In the genomic region with DNA sequence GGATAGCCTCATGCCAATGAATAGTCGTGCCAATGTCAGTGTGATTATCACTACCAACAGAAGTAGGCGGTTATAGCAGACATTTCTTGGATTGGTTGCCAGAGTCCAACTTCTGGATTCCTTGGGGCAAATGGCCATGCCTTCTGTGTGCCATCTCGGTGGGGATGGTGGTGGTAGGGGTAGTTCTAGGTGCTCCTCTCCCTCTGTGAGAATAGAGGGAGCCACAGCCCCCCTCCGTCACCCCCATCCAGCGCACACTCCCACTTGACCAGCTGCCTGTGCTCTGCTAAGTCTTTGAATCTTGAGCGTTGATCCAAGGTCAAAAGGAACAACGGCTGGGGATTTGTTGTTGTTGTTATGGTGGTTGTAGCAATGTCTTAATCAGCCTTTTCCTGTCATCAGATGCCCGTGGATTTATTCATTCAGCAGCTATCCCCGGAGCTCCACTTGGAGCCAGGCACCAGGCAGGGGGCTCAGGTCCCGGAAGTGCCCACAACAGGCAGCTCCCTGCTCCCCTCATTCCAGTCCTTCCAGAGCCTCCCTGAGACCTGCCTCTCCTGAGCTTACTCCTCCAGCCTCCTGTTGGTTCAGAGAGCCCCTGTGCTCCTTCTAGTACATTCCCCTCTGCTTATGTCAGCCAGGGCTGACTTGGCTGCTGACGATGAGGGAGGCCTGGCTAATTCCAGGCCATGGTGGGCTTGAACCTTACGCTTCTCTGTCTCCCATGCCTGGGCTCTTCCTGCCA, we compare ENCODE assay signal across 2 cellular contexts.
TF ChIP-seq lines count a peak whose summit lies in the region.

No MANE protein-coding gene starts in this region.

TF ChIP-seq in SK-N-SH, 30 proteins besides CTCF, POLR2A, EP300 and RAD21 (continued from another document):
- TF ChIP-seq YY1 (IDR thresholded peaks at IDR 0.05; ENCODE audit: low read depth) = no peak
- no peak for TF ChIP-seq FOXM1 (IDR thresholded peaks at IDR 0.05; ENCODE audit: low read depth)
- TF ChIP-seq ZBTB33 (IDR thresholded peaks at IDR 0.05; ENCODE audit: borderline replicate concordance, low read depth) = no peak
- TF ChIP-seq ELF1 (IDR thresholded peaks at IDR 0.05) = no peak
- no peak for TF ChIP-seq JUND (IDR thresholded peaks at IDR 0.05)
- TF ChIP-seq REST (IDR thresholded peaks at IDR 0.05; ENCODE audit: low read depth, low read length) = no peak
- TF ChIP-seq MEF2A (IDR thresholded peaks at IDR 0.05; ENCODE audit: borderline replicate concordance, low read depth) = no peak
- no peak for TF ChIP-seq FOSL2 (IDR thresholded peaks at IDR 0.05; ENCODE audit: borderline replicate concordance, low read depth)
- no peak for TF ChIP-seq EZH2phosphoT487 (IDR thresholded peaks at IDR 0.05; ENCODE audit: borderline replicate concordance, low read depth)
- TF ChIP-seq SMC3 (IDR thresholded peaks at IDR 0.05; ENCODE audit: low read depth, low read length) = no peak

TF ChIP-seq in SK-N-SH treated with all-trans-retinoic acid at 6 μM for 48 hours, 23 proteins besides CTCF, POLR2A, EP300 and RAD21:
- TF ChIP-seq, protein P1, sequence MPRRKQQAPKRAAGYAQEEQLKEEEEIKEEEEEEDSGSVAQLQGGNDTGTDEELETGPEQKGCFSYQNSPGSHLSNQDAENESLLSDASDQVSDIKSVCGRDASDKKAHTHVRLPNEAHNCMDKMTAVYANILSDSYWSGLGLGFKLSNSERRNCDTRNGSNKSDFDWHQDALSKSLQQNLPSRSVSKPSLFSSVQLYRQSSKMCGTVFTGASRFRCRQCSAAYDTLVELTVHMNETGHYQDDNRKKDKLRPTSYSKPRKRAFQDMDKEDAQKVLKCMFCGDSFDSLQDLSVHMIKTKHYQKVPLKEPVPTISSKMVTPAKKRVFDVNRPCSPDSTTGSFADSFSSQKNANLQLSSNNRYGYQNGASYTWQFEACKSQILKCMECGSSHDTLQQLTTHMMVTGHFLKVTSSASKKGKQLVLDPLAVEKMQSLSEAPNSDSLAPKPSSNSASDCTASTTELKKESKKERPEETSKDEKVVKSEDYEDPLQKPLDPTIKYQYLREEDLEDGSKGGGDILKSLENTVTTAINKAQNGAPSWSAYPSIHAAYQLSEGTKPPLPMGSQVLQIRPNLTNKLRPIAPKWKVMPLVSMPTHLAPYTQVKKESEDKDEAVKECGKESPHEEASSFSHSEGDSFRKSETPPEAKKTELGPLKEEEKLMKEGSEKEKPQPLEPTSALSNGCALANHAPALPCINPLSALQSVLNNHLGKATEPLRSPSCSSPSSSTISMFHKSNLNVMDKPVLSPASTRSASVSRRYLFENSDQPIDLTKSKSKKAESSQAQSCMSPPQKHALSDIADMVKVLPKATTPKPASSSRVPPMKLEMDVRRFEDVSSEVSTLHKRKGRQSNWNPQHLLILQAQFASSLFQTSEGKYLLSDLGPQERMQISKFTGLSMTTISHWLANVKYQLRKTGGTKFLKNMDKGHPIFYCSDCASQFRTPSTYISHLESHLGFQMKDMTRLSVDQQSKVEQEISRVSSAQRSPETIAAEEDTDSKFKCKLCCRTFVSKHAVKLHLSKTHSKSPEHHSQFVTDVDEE (CRISPR knock-in tag; IDR thresholded peaks at IDR 0.05) = no peak
- TF ChIP-seq RARB (CRISPR knock-in tag; IDR thresholded peaks at IDR 0.05) (no peak), CREB5 (CRISPR knock-in tag; IDR thresholded peaks at IDR 0.05; ENCODE audit: low read depth) (no peak), ZFP30 (CRISPR knock-in tag; IDR thresholded peaks at IDR 0.05) (no peak), GLIS3 (CRISPR knock-in tag; IDR thresholded peaks at IDR 0.05) (no peak), SNAI2 (CRISPR knock-in tag; IDR thresholded peaks at IDR 0.05) (no peak), OSR1 (CRISPR knock-in tag; IDR thresholded peaks at IDR 0.05) (no peak), CSDC2 (CRISPR knock-in tag; IDR thresholded peaks at IDR 0.05) (no peak), ISL1 (CRISPR knock-in tag; IDR thresholded peaks at IDR 0.05) (no peak), PPARA (CRISPR knock-in tag; IDR thresholded peaks at IDR 0.05; ENCODE audit: borderline replicate concordance) (no peak), ZNF565 (CRISPR knock-in tag; conservative IDR thresholded peaks at IDR 0.05; ENCODE audit: low read depth) (no peak), ZFP3 (CRISPR knock-in tag; IDR thresholded peaks at IDR 0.05) (no peak)
- TF ChIP-seq, protein P2, sequence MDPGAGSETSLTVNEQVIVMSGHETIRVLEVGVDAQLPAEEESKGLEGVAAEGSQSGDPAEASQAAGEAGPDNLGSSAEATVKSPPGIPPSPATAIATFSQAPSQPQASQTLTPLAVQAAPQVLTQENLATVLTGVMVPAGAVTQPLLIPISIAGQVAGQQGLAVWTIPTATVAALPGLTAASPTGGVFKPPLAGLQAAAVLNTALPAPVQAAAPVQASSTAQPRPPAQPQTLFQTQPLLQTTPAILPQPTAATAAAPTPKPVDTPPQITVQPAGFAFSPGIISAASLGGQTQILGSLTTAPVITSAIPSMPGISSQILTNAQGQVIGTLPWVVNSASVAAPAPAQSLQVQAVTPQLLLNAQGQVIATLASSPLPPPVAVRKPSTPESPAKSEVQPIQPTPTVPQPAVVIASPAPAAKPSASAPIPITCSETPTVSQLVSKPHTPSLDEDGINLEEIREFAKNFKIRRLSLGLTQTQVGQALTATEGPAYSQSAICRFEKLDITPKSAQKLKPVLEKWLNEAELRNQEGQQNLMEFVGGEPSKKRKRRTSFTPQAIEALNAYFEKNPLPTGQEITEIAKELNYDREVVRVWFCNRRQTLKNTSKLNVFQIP (CRISPR knock-in tag; IDR thresholded peaks at IDR 0.05; ENCODE audit: borderline replicate concordance, low read depth) = no peak
- TF ChIP-seq, protein P3, sequence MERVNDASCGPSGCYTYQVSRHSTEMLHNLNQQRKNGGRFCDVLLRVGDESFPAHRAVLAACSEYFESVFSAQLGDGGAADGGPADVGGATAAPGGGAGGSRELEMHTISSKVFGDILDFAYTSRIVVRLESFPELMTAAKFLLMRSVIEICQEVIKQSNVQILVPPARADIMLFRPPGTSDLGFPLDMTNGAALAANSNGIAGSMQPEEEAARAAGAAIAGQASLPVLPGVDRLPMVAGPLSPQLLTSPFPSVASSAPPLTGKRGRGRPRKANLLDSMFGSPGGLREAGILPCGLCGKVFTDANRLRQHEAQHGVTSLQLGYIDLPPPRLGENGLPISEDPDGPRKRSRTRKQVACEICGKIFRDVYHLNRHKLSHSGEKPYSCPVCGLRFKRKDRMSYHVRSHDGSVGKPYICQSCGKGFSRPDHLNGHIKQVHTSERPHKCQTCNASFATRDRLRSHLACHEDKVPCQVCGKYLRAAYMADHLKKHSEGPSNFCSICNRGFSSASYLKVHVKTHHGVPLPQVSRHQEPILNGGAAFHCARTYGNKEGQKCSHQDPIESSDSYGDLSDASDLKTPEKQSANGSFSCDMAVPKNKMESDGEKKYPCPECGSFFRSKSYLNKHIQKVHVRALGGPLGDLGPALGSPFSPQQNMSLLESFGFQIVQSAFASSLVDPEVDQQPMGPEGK (CRISPR knock-in tag; IDR thresholded peaks at IDR 0.05; ENCODE audit: borderline replicate concordance) = no peak
